7 cellular contexts compared by ENCODE assay signal in the genomic region with DNA sequence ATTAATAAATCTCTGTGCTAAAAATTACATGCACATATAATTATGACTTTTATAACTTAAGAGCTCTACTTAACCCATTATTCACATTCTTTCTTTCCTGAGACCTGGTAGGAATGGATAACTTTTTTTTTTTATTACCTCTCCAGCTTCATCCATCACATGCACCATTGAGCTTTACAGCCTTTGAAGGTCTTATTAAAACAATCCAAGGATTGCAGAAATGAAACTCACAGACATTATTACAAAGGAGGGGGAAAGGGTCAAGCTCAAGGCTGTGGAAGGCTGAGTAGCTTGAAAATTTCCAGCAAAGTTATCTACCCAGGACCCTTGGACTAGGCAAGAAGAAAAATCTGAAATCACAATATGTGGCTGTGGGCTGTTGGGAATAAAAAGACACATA.
"Had no signal": no experiment of that assay in that cellular context is flagged by ENCODE, and none has a peak within 500 bp of the region (broad histone marks: within the 10 kb centered on the region; RNA-seq: fewer than 3 reads in every experiment).

No MANE protein-coding gene starts in this region.

- ATAC-seq: HCT116, HepG2 had no signal

- DNase-seq: GM23248, GOT3, H7, HFFc6, KBM-7 had no signal
